In genomic region chr21:16124397-16125130, GRCh38 we compare ENCODE assay signal across 12 cellular contexts.
DNase-seq lines count a peak whose midpoint lies in the region; ATAC-seq and TF ChIP-seq lines count a peak whose summit lies in the region.
"Had no signal": no experiment of that assay in that cellular context is flagged by ENCODE, and none has a peak within 500 bp of the region (broad histone marks: within the 10 kb centered on the region; RNA-seq: fewer than 3 reads in every experiment).

No MANE protein-coding gene starts in this region.

- CTCF ChIA-PET in AG04450 (lab: Charles Lee) = interaction anchor here (1.1 kb wide), 1 partner anchor 43 kb away, joined by 6 read pairs; no protein-coding TSS in a partner anchor
- CTCF ChIA-PET in activated CD4-positive, alpha-beta memory T cell treated with anti-CD3 and anti-CD28 coated beads, Interleukin-2, amount 10 ng/mL, durations not matched to agents 7 days and 5 days (lab: Charles Lee) = no interaction called here

- H3K9me3 Mint-ChIP-seq in activated CD4-positive, alpha-beta memory T cell treated with anti-CD3 and anti-CD28 coated beads, Interleukin-2, amount 10 ng/mL, durations not matched to agents 7 days and 5 days = peaks cover 2% of the 10 kb centered on the region

- no peak for TF ChIP-seq CTCF in AG04450 (IDR thresholded peaks at IDR 0.05; ENCODE audit: low read depth, low read length)
- TF ChIP-seq CTCF in coronary artery (IDR thresholded peaks at IDR 0.05) = no peak

- H3K27me3 ChIP-seq in AG04450 (ENCODE audit: control insufficient read depth, insufficient read depth, low read length) = no peaks in the 10 kb centered on the region
- H3K27me3 ChIP-seq in effector memory CD4-positive, alpha-beta T cell (replicated peaks; ENCODE audit: control insufficient read depth, insufficient read depth, low read length, poor library complexity, severe bottlenecking) = no peaks in the 10 kb centered on the region

- POLR2A ChIA-PET in AG04450 (lab: Yijun Ruan, JAX) = interaction anchor here (0.8 to 1.1 kb wide), 2 partner anchors 9 to 52 kb away, joined by 3 read pairs; no protein-coding TSS in a partner anchor
- POLR2A ChIA-PET in activated CD4-positive, alpha-beta memory T cell treated with anti-CD3 and anti-CD28 coated beads, Interleukin-2, amount 10 ng/mL, durations not matched to agents 7 days and 5 days (lab: Charles Lee) = no interaction called here

- H3K4me3 Mint-ChIP-seq in activated CD4-positive, alpha-beta memory T cell treated with anti-CD3 and anti-CD28 coated beads, Interleukin-2, amount 10 ng/mL, durations not matched to agents 7 days and 5 days = no peak overlapping the region

- no peak for ATAC-seq in GM18858 (IDR thresholded peaks at IDR 0.05; ENCODE audit: unreplicated experiment)

- no peak overlapping the region for H3K27ac Mint-ChIP-seq in activated CD4-positive, alpha-beta memory T cell treated with anti-CD3 and anti-CD28 coated beads, Interleukin-2, amount 10 ng/mL, durations not matched to agents 7 days and 5 days

- H3K27me3 Mint-ChIP-seq in activated CD4-positive, alpha-beta memory T cell treated with anti-CD3 and anti-CD28 coated beads, Interleukin-2, amount 10 ng/mL, durations not matched to agents 7 days and 5 days = no peaks in the 10 kb centered on the region

- H3K27ac ChIP-seq in AG04450 (ENCODE audit: low read depth, low read length) = peak overlapping the region; percentile 71
- no peak overlapping the region for H3K27ac ChIP-seq in coronary artery
- H3K27ac ChIP-seq in effector memory CD4-positive, alpha-beta T cell (ENCODE audit: insufficient read depth, low read length, poor library complexity, severe bottlenecking) = no peak overlapping the region

- no peaks in the 10 kb centered on the region for H3K4me1 ChIP-seq in effector memory CD4-positive, alpha-beta T cell (ENCODE audit: control insufficient read depth, insufficient read depth, low read length, poor library complexity, severe bottlenecking)

- no peaks in the 10 kb centered on the region for H3K4me1 Mint-ChIP-seq in activated CD4-positive, alpha-beta memory T cell treated with anti-CD3 and anti-CD28 coated beads, Interleukin-2, amount 10 ng/mL, durations not matched to agents 7 days and 5 days

- DNase-seq in AG04450 (ENCODE audit: low read depth, low spot score) (peak; percentile 51), M059J (ENCODE audit: low read depth) (peak; percentile 74), coronary artery (ENCODE audit: low spot score) (no peak), lung microvascular endothelial cell (ENCODE audit: low read depth in 2 of 2) (peak; percentile 75 to 86)
- DNase-seq in activated CD4-positive, CD25-positive, alpha-beta regulatory T cell treated with anti-CD3 and anti-CD28 coated beads, Interleukin-2, amount 50 U/mL, for 72 hours = no peak
- DNase-seq in activated CD4-positive, alpha-beta memory T cell treated with anti-CD3 and anti-CD28 coated beads, Interleukin-2, amount 10 ng/mL, durations not matched to agents 7 days and 5 days = no peak
- DNase-seq in effector memory CD4-positive, alpha-beta T cell = no peak
- DNase-seq: activated gamma-delta T cell, C1 segment of cervical spinal cord, NCI-H2029 treated with DMSO at 0.1 percent for 48 hours, SHP77 treated with DMSO at 0.1 percent for 48 hours had no signal

- H3K36me3 ChIP-seq in effector memory CD4-positive, alpha-beta T cell (ENCODE audit: control insufficient read depth, insufficient read depth, low read length) = no peaks in the 10 kb centered on the region

- H3K4me3 ChIP-seq in AG04450 (ENCODE audit: low read depth, low read length) = no peak overlapping the region
- peak overlapping the region; percentile 18 for H3K4me3 ChIP-seq in coronary artery
- H3K4me3 ChIP-seq in effector memory CD4-positive, alpha-beta T cell (ENCODE audit: insufficient read depth, low read depth, low read length, poor library complexity, severe bottlenecking) = no peak overlapping the region

- H3K36me3 Mint-ChIP-seq in activated CD4-positive, alpha-beta memory T cell treated with anti-CD3 and anti-CD28 coated beads, Interleukin-2, amount 10 ng/mL, durations not matched to agents 7 days and 5 days (ENCODE audit: low read depth) = no peaks in the 10 kb centered on the region

- H3K9me3 ChIP-seq in AG04450 (ENCODE audit: control insufficient read depth, insufficient read depth, low read length) = no peaks in the 10 kb centered on the region
- no peaks in the 10 kb centered on the region for H3K9me3 ChIP-seq in effector memory CD4-positive, alpha-beta T cell (ENCODE audit: control insufficient read depth, low read length)

Comparison
In these comparisons a context has a peak if more than half of its experiments do, and no peak if none do; other contexts are left out.
1. DNase-seq: peak in AG04450 (single experiment), M059J (single experiment) and lung microvascular endothelial cell (2 of 2); none in coronary artery (single experiment), activated CD4-positive, CD25-positive, alpha-beta regulatory T cell treated with anti-CD3 and anti-CD28 coated beads, Interleukin-2, amount 50 U/mL, for 72 hours (single experiment), activated CD4-positive, alpha-beta memory T cell treated with anti-CD3 and anti-CD28 coated beads, Interleukin-2, amount 10 ng/mL, durations not matched to agents 7 days and 5 days (single experiment) and effector memory CD4-positive, alpha-beta T cell (0 of 3).